In genomic region chr16:4486126-4486893, GRCh38 we compare ENCODE assay signal across 12 cellular contexts. TPM values are rescaled to one million over a fixed set of nuclear protein-coding genes. Genes with fewer than 3 reads are reported as not detected.
DNase-seq lines count a peak whose midpoint lies in the region; ATAC-seq and TF ChIP-seq lines count a peak whose summit lies in the region.
"Had no signal": no experiment of that assay in that cellular context is flagged by ENCODE, and none has a peak within 500 bp of the region (broad histone marks: within the 10 kb centered on the region; RNA-seq: fewer than 3 reads in every experiment).

No MANE protein-coding gene starts in this region.

- no peak for ATAC-seq in T-cell (replicated peaks in 1 of 4)
- ATAC-seq in left lobe of liver = peak; percentile 79
- no peak for ATAC-seq in GM18520 (IDR thresholded peaks at IDR 0.05; ENCODE audit: unreplicated experiment)

- CTCF ChIA-PET in T-cell (lab: Charles Lee) = interaction anchor here in 1 of 2 donors (1.0 to 2.1 kb wide), 2 partner anchors 8 to 19 kb away, joined by 3 to 13 read pairs; no protein-coding TSS in a partner anchor

- no peaks in the 10 kb centered on the region for H3K27me3 Mint-ChIP-seq in T-cell

- WGBS in adrenal gland, 4 donors = 62 to 70% (median 64%) methylated on average over 3 of the region's 3 CpGs
- WGBS in spleen, 5 donors = 90 to 98% (median 94%) methylated on average over 3 of the region's 3 CpGs

- peaks cover 76 to 80% (median 77%) of the 10 kb centered on the region in 3 donors for H3K4me1 Mint-ChIP-seq in T-cell

- H3K27ac ChIP-seq in adrenal gland (peak overlapping the region in 4 of 5 donors; percentile 34 to 75 (median 64)), spleen (peak overlapping the region in 7 of 8 donors; percentile 51 to 88 (median 76))
- H3K27ac ChIP-seq: HL-60, SK-N-MC had no signal

- POLR2A ChIA-PET in T-cell (lab: Charles Lee) = interaction anchor here (0.5 to 1.1 kb wide), 3 partner anchors 9 to 81 kb away, joined by 3 to 10 read pairs (median 6); no protein-coding TSS in a partner anchor

- no peak for TF ChIP-seq POLR2A in adrenal gland (IDR thresholded peaks at IDR 0.05)
- no peak for TF ChIP-seq POLR2A in spleen (IDR thresholded peaks at IDR 0.05)

- no peaks in the 10 kb centered on the region for H3K9me3 Mint-ChIP-seq in T-cell

- H3K27me3 ChIP-seq in adrenal gland (no peaks in the 10 kb centered on the region), spleen (replicated peaks in 1 of 7) (no peaks in the 10 kb centered on the region)

- no peaks in the 10 kb centered on the region for H3K9me3 ChIP-seq in adrenal gland (replicated peaks in 1 of 3)
- no peaks in the 10 kb centered on the region for H3K9me3 ChIP-seq in spleen

- H3K4me1 ChIP-seq in adrenal gland (replicated peaks in 1 of 2) (peaks cover 13 to 43% of the 10 kb centered on the region in 2 donors), spleen (peaks cover 29 to 74% (median 47%) of the 10 kb centered on the region in 6 donors)

- no peak for TF ChIP-seq CTCF in adrenal gland (IDR thresholded peaks at IDR 0.05)
- no peak for TF ChIP-seq CTCF in spleen (IDR thresholded peaks at IDR 0.05 in 8 of 11, conservative IDR thresholded peaks at IDR 0.05 in 3 of 11)

- peak overlapping the region; percentile 86 to 91 for H3K27ac Mint-ChIP-seq in T-cell

- no peak for DNase-seq in T-cell
- DNase-seq in adrenal gland = peak in 4 of 7 donors; percentile 45 to 74 (median 54)
- no peak for DNase-seq in left lobe of liver (ENCODE audit: low spot score)
- DNase-seq in spleen = no peak
- DNase-seq in NK-92 (lab: John Stamatoyannopoulos, UW; ENCODE audit: unreplicated experiment) = no peak
- DNase-seq in DMS79 treated with DMSO at 0.1 percent for 48 hours (lab: John Stamatoyannopoulos, UW) = no peak
- no peak for DNase-seq in posterior vena cava (ENCODE audit: low spot score)
- DNase-seq: NCI-H524; stimulated activated CD4-positive, alpha-beta T cell treated with anti-CD3 and anti-CD28 coated beads, Interleukin-4, amount 100 ng/mL, for 24 hours had no signal

- H3K4me3 Mint-ChIP-seq in T-cell = peak overlapping the region; percentile 0 to 70 (median 7)

- peaks cover 44% of the 10 kb centered on the region for H3K36me3 Mint-ChIP-seq in T-cell

- peaks cover 0 to 21% of the 10 kb centered on the region in 2 donors for H3K36me3 ChIP-seq in adrenal gland (replicated peaks in 1 of 2)
- peaks cover 0 to 75% (median 21%) of the 10 kb centered on the region in 6 donors for H3K36me3 ChIP-seq in spleen

- H3K4me3 ChIP-seq in adrenal gland = no peak overlapping the region
- H3K4me3 ChIP-seq in spleen = no peak overlapping the region
- H3K4me3 ChIP-seq: SK-N-MC had no signal

- intact Hi-C loops in adrenal gland (cut with DNase I) (no loop called here), spleen (cut with DNase I; ENCODE audit: low total_unique reads) (no loop called here), posterior vena cava (cut with DNase I) (no loop called here)

RNA-seq across cellular contexts. Expression of gene HMOX2, which starts 10.1 kb away (rescaled TPM):
- total RNA-seq in T-cell = 10 to 100 TPM; 49.1 to 74.4 (median 70.5) TPM
- 100 to 1,000 TPM in 1 of 8 donors, 10 to 100 TPM in 7; 46.0 to 113 (median 65.6) TPM for total RNA-seq in adrenal gland
- 100 to 1,000 TPM in 1 of 3 donors, 10 to 100 TPM in 2; 36.1 to 114 (median 39.0) TPM for polyA plus RNA-seq in adrenal gland
- total RNA-seq in left lobe of liver = 44.9 TPM
- 10 to 100 TPM; 34.6 to 73.8 (median 59.0) TPM for total RNA-seq in spleen
- 10 to 100 TPM; 26.6 to 48.0 (median 44.0) TPM for polyA plus RNA-seq in spleen
- 10 to 100 TPM; 28.3 to 30.5 TPM for total RNA-seq in posterior vena cava

RNA-seq across cellular contexts. Expression of gene NMRAL1, which starts 11.9 kb away (rescaled TPM):
- total RNA-seq in T-cell (10 to 100 TPM; 50.1 to 79.1 (median 62.1) TPM), adrenal gland (100 to 1,000 TPM in 1 of 8 donors, 10 to 100 TPM in 7; 51.3 to 104 (median 69.9) TPM), left lobe of liver (38.3 TPM), spleen (10 to 100 TPM; 26.3 to 49.0 (median 40.6) TPM), posterior vena cava (10 to 100 TPM; 18.8 to 25.3 TPM)
- polyA plus RNA-seq in adrenal gland (100 to 1,000 TPM in 2 of 3 donors, 10 to 100 TPM in 1; 35.0 to 139 (median 126) TPM), spleen (10 to 100 TPM; 40.1 to 58.6 (median 44.9) TPM)

RNA-seq across cellular contexts. Expression of gene CDIP1, which starts 52.3 kb away (rescaled TPM):
- total RNA-seq in T-cell (10 to 100 TPM; 28.6 to 31.3 (median 29.7) TPM), adrenal gland (10 to 100 TPM; 26.0 to 68.0 (median 45.6) TPM), left lobe of liver (17.5 TPM), spleen (10 to 100 TPM; 17.8 to 26.9 (median 21.8) TPM), posterior vena cava (10 to 100 TPM; 19.4 to 21.1 TPM)
- polyA plus RNA-seq in adrenal gland (10 to 100 TPM; 23.6 to 41.6 (median 24.5) TPM), spleen (10 to 100 TPM in 2 of 3 donors, 1 to 10 TPM in 1; 9.6 to 13.8 (median 12.1) TPM)

Comparison
In these comparisons a context has a peak if more than half of its experiments do, and no peak if none do; other contexts are left out.
1. DNase-seq: peak in adrenal gland (4 of 7); none in T-cell (0 of 34), left lobe of liver (single experiment), spleen (single experiment), NK-92 (single experiment), DMS79 treated with DMSO at 0.1 percent for 48 hours (single experiment) and posterior vena cava (single experiment).